In the genomic region with DNA sequence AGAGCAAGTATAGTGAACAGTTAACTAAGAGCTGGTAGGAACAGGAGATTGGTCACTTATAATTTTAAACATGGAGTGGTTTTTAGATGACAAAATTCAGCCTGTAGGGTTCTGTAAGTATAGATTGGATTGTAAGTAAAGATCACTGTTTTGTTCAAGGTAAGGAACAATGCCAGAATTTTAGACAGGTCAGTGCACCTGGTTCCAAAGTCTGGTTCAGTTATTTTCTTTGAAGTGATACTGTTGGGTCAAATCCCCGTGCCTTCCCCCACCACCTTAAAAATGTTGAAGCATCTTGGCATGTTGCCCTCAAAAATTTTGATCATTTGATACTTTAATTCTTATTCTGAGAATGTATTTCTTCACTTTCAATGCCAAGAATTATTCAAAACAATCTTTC, we compare ENCODE assay signal across 20 cellular contexts. TPM values are rescaled to one million over a fixed set of nuclear protein-coding genes. Genes with fewer than 3 reads are reported as not detected.
DNase-seq lines count a peak whose midpoint lies in the region; ATAC-seq and TF ChIP-seq lines count a peak whose summit lies in the region.
"Had no signal": no experiment of that assay in that cellular context is flagged by ENCODE, and none has a peak within 500 bp of the region (broad histone marks: within the 10 kb centered on the region; RNA-seq: fewer than 3 reads in every experiment).

No MANE protein-coding gene starts in this region.

- H3K27me3 Mint-ChIP-seq in natural killer cell (ENCODE audit: low read depth in 2 of 2) = no peaks in the 10 kb centered on the region
- H3K27me3 Mint-ChIP-seq in natural killer cell treated with Interleukin-12 subunit alpha and Interleukin-12 subunit beta and Interleukin-15 and Interleukin-18, amount 100 ng/mL, for 72 hours = no peaks in the 10 kb centered on the region
- H3K27me3 Mint-ChIP-seq in WTC11 (ENCODE audit: low read depth) = no peaks in the 10 kb centered on the region
- no peaks in the 10 kb centered on the region for H3K27me3 Mint-ChIP-seq in memory B cell
- H3K27me3 Mint-ChIP-seq in type B pancreatic cell = no peaks in the 10 kb centered on the region

- H3K9me3 ChIP-seq in mucosa of descending colon = no peaks in the 10 kb centered on the region

- H3K4me3 ChIP-seq in mucosa of descending colon = no peak overlapping the region

- peaks cover 47 to 57% of the 10 kb centered on the region in 2 donors for H3K4me1 Mint-ChIP-seq in natural killer cell
- H3K4me1 Mint-ChIP-seq in natural killer cell treated with Interleukin-12 subunit alpha and Interleukin-12 subunit beta and Interleukin-15 and Interleukin-18, amount 100 ng/mL, for 72 hours (ENCODE audit: low read depth in 2 of 2) = peaks cover 34 to 36% of the 10 kb centered on the region in 2 donors
- peaks cover 55% of the 10 kb centered on the region for H3K4me1 Mint-ChIP-seq in WTC11
- peaks cover 22% of the 10 kb centered on the region for H3K4me1 Mint-ChIP-seq in memory B cell
- H3K4me1 Mint-ChIP-seq in type B pancreatic cell (ENCODE audit: unreplicated experiment) = peaks cover 25% of the 10 kb centered on the region

- H3K27ac Mint-ChIP-seq in natural killer cell (peak overlapping the region; percentile 1 to 67), WTC11 (peak overlapping the region; percentile 66), memory B cell (peak overlapping the region; percentile 75), type B pancreatic cell (peak overlapping the region; percentile 22)
- H3K27ac Mint-ChIP-seq in natural killer cell treated with Interleukin-12 subunit alpha and Interleukin-12 subunit beta and Interleukin-15 and Interleukin-18, amount 100 ng/mL, for 72 hours = no peak overlapping the region

- H3K9me3 Mint-ChIP-seq in natural killer cell (no peaks in the 10 kb centered on the region), WTC11 (no peaks in the 10 kb centered on the region), memory B cell (no peaks in the 10 kb centered on the region), type B pancreatic cell (peaks cover 6% of the 10 kb centered on the region)
- H3K9me3 Mint-ChIP-seq in natural killer cell treated with Interleukin-12 subunit alpha and Interleukin-12 subunit beta and Interleukin-15 and Interleukin-18, amount 100 ng/mL, for 72 hours = no peaks in the 10 kb centered on the region

- TF ChIP-seq CTCF in natural killer cell (IDR thresholded peaks at IDR 0.05) (no peak), WTC11 (IDR thresholded peaks at IDR 0.05) (no peak), type B pancreatic cell (conservative IDR thresholded peaks at IDR 0.05) (no peak), mucosa of descending colon (IDR thresholded peaks at IDR 0.05) (no peak)

- peak overlapping the region; percentile 4 for H3K4me3 Mint-ChIP-seq in natural killer cell
- no peak overlapping the region for H3K4me3 Mint-ChIP-seq in natural killer cell treated with Interleukin-12 subunit alpha and Interleukin-12 subunit beta and Interleukin-15 and Interleukin-18, amount 100 ng/mL, for 72 hours
- no peak overlapping the region for H3K4me3 Mint-ChIP-seq in WTC11
- no peak overlapping the region for H3K4me3 Mint-ChIP-seq in memory B cell
- no peak overlapping the region for H3K4me3 Mint-ChIP-seq in type B pancreatic cell

- H3K36me3 ChIP-seq in mucosa of descending colon (ENCODE audit: low read depth) = no peaks in the 10 kb centered on the region

- POLR2A ChIA-PET in WTC11 (lab: Charles Lee) = no interaction called here

- ATAC-seq in natural killer cell (no peak), WTC11 (no peak), memory B cell (ENCODE audit: low read depth) (no peak), mucosa of descending colon (no peak)
- no peak for ATAC-seq in natural killer cell treated with Interleukin-12 subunit alpha and Interleukin-12 subunit beta and Interleukin-15 and Interleukin-18, amount 100 ng/mL, for 72 hours

- H3K4me1 ChIP-seq in mucosa of descending colon (ENCODE audit: low read depth) = peaks cover 16% of the 10 kb centered on the region

- intact Hi-C loops in natural killer cell (cut with micrococcal nuclease) (no loop called here), mucosa of descending colon (cut with DNase I, micrococcal nuclease) (no loop called here)

- no peak for DNase-seq in natural killer cell
- no peak for DNase-seq in natural killer cell treated with Interleukin-12 subunit alpha and Interleukin-12 subunit beta and Interleukin-15 and Interleukin-18, amount 100 ng/mL, for 72 hours (ENCODE audit: low spot score)
- DNase-seq in WTC11 (ENCODE audit: low spot score) = no peak
- no peak for DNase-seq in memory B cell (ENCODE audit: low spot score in 2 of 2)
- no peak for DNase-seq in type B pancreatic cell (ENCODE audit: extremely low spot score, unreplicated experiment)
- DNase-seq in NCI-H1417 (lab: John Stamatoyannopoulos, UW) = no peak
- no peak for DNase-seq in mucosa of descending colon
- DNase-seq in AML-193 (lab: John Stamatoyannopoulos, UW) = no peak
- DNase-seq: activated CD4-positive, alpha-beta T cell treated with anti-CD3 and anti-CD28 coated beads for 4 hours; activated T-cell treated with anti-CD3 and anti-CD28 coated beads, Interleukin-2, amount 50 U/mL, for 1 hour; amniotic stem cell; DMS 273 treated with DMSO at 0.1 percent for 48 hours; effector memory CD4-positive, alpha-beta T cell; GOT3; islet precursor cell; NCI-H187; SHP77 treated with DMSO at 0.1 percent for 48 hours; small intestine; stimulated activated CD4-positive, alpha-beta T cell treated with anti-CD3 and anti-CD28 coated beads, Interleukin-4, amount 100 ng/mL, for 24 hours; T-helper 9 cell had no signal

- no peaks in the 10 kb centered on the region for H3K36me3 Mint-ChIP-seq in natural killer cell
- no peaks in the 10 kb centered on the region for H3K36me3 Mint-ChIP-seq in natural killer cell treated with Interleukin-12 subunit alpha and Interleukin-12 subunit beta and Interleukin-15 and Interleukin-18, amount 100 ng/mL, for 72 hours
- peaks cover 2% of the 10 kb centered on the region; the same call in 1 of the 2 replicates for H3K36me3 Mint-ChIP-seq in WTC11
- no peaks in the 10 kb centered on the region for H3K36me3 Mint-ChIP-seq in memory B cell
- peaks cover 19% of the 10 kb centered on the region for H3K36me3 Mint-ChIP-seq in type B pancreatic cell

- CTCF ChIA-PET in WTC11 (lab: Charles Lee) = interaction anchor here (0.7 kb wide), 1 partner anchor 45 kb away, joined by 3 read pairs; no protein-coding TSS in a partner anchor

TF ChIP-seq in WTC11, 78 proteins besides CTCF, POLR2A, EP300 and RAD21 (continues in another document):
- TF ChIP-seq ELF4 (CRISPR knock-in tag; IDR thresholded peaks at IDR 0.05; ENCODE audit: low read depth) = no peak
- TF ChIP-seq, protein P1, sequence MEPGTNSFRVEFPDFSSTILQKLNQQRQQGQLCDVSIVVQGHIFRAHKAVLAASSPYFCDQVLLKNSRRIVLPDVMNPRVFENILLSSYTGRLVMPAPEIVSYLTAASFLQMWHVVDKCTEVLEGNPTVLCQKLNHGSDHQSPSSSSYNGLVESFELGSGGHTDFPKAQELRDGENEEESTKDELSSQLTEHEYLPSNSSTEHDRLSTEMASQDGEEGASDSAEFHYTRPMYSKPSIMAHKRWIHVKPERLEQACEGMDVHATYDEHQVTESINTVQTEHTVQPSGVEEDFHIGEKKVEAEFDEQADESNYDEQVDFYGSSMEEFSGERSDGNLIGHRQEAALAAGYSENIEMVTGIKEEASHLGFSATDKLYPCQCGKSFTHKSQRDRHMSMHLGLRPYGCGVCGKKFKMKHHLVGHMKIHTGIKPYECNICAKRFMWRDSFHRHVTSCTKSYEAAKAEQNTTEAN (CRISPR knock-in tag; IDR thresholded peaks at IDR 0.05) = no peak
- TF ChIP-seq GRHL2 (CRISPR knock-in tag; IDR thresholded peaks at IDR 0.05; ENCODE audit: insufficient replicate concordance, severe bottlenecking) = no peak
- no peak for TF ChIP-seq ZNF416 (CRISPR knock-in tag; IDR thresholded peaks at IDR 0.05)
- TF ChIP-seq, protein P2, sequence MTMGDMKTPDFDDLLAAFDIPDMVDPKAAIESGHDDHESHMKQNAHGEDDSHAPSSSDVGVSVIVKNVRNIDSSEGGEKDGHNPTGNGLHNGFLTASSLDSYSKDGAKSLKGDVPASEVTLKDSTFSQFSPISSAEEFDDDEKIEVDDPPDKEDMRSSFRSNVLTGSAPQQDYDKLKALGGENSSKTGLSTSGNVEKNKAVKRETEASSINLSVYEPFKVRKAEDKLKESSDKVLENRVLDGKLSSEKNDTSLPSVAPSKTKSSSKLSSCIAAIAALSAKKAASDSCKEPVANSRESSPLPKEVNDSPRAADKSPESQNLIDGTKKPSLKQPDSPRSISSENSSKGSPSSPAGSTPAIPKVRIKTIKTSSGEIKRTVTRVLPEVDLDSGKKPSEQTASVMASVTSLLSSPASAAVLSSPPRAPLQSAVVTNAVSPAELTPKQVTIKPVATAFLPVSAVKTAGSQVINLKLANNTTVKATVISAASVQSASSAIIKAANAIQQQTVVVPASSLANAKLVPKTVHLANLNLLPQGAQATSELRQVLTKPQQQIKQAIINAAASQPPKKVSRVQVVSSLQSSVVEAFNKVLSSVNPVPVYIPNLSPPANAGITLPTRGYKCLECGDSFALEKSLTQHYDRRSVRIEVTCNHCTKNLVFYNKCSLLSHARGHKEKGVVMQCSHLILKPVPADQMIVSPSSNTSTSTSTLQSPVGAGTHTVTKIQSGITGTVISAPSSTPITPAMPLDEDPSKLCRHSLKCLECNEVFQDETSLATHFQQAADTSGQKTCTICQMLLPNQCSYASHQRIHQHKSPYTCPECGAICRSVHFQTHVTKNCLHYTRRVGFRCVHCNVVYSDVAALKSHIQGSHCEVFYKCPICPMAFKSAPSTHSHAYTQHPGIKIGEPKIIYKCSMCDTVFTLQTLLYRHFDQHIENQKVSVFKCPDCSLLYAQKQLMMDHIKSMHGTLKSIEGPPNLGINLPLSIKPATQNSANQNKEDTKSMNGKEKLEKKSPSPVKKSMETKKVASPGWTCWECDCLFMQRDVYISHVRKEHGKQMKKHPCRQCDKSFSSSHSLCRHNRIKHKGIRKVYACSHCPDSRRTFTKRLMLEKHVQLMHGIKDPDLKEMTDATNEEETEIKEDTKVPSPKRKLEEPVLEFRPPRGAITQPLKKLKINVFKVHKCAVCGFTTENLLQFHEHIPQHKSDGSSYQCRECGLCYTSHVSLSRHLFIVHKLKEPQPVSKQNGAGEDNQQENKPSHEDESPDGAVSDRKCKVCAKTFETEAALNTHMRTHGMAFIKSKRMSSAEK (CRISPR knock-in tag; IDR thresholded peaks at IDR 0.05; ENCODE audit: borderline replicate concordance) = no peak
- no peak for TF ChIP-seq FOXP1 (CRISPR knock-in tag; IDR thresholded peaks at IDR 0.05; ENCODE audit: borderline replicate concordance)

RNA-seq across cellular contexts. Expression of a gene that starts 12.9 kb away (rescaled TPM):
- total RNA-seq in natural killer cell (100 to 1,000 TPM in 1 of 3 donors, 10 to 100 TPM in 2; 85.6 to 101 (median 92.6) TPM), WTC11 (2021) (150 to 180 TPM (median 160 TPM) in 3 replicates), type B pancreatic cell (ENCODE audit: low replicate concordance) (134 and 186 TPM in 2 replicates), mucosa of descending colon (10 to 100 TPM; 83.0 to 95.6 (median 93.7) TPM)
- 10 to 100 TPM; 94.7 to 94.8 TPM for total RNA-seq in natural killer cell treated with Interleukin-12 subunit alpha and Interleukin-12 subunit beta and Interleukin-15 and Interleukin-18, amount 100 ng/mL, for 72 hours

Comparison
In these comparisons a context has a peak if more than half of its experiments do, and no peak if none do; other contexts are left out.
1. H3K27ac Mint-ChIP-seq: peak in natural killer cell (2 of 2), WTC11 (single experiment), memory B cell (single experiment) and type B pancreatic cell (single experiment); none in natural killer cell treated with Interleukin-12 subunit alpha and Interleukin-12 subunit beta and Interleukin-15 and Interleukin-18, amount 100 ng/mL, for 72 hours (0 of 2).